In the genomic region with DNA sequence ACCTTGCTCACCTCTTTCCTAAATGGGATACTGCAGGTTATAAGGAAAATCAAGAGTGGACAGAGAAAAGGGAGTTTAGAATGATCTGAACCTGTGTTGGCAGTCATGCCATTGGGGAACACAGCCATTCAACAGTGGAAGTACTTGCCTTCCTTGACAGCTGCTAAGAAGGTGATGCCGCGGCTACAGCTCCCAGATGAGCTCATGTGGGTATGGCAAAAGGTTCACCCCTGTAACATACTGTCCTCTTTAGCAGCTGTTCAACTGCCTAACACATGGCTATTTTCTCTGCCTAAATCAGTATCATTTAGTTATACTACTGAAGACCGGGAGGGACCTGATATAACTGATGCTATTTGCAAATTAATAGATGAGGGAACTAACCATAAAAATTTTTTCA, we compare ENCODE assay signal across 23 cellular contexts.
"Had no signal": no experiment of that assay in that cellular context is flagged by ENCODE, and none has a peak within 500 bp of the region (broad histone marks: within the 10 kb centered on the region; RNA-seq: fewer than 3 reads in every experiment).

No MANE protein-coding gene starts in this region.

- H3K36me3 Mint-ChIP-seq: activated naive CD8-positive, alpha-beta T cell treated with anti-CD3 and anti-CD28 coated beads for 36 hours; T-cell had no signal

- H3K36me3 ChIP-seq: WERI-Rb-1 had no signal

- H3K27ac ChIP-seq: WERI-Rb-1 had no signal

- H3K4me3 ChIP-seq: K562 had no signal

- H3K27ac Mint-ChIP-seq: activated CD4-positive, alpha-beta memory T cell treated with anti-CD3 and anti-CD28 coated beads, Interleukin-2, amount 10 ng/mL, durations not matched to agents 7 days and 5 days; activated CD4-positive, alpha-beta T cell treated with anti-CD3 and anti-CD28 coated beads for 36 hours; activated naive CD4-positive, alpha-beta T cell treated with anti-CD3 and anti-CD28 coated beads for 36 hours; activated naive CD8-positive, alpha-beta T cell treated with anti-CD3 and anti-CD28 coated beads for 36 hours; activated T-helper 17 cell treated with anti-CD3 and anti-CD28 coated beads, Interleukin-2, amount 50 U/mL, for 72 hours; T-cell had no signal

- DNase-seq: activated CD4-positive, alpha-beta memory T cell treated with anti-CD3 and anti-CD28 coated beads, Interleukin-2, amount 10 ng/mL, durations not matched to agents 7 days and 5 days; activated CD4-positive, alpha-beta T cell treated with anti-CD3 and anti-CD28 coated beads for 36 hours; activated CD4-positive, alpha-beta T cell treated with anti-CD3 and anti-CD28 coated beads, Interleukin-2, amount 50 U/mL, for 1 hour; activated gamma-delta T cell; activated naive CD4-positive, alpha-beta T cell treated with anti-CD3 and anti-CD28 coated beads for 36 hours; activated naive CD8-positive, alpha-beta T cell treated with anti-CD3 and anti-CD28 coated beads for 36 hours; activated T-cell treated with anti-CD3 and anti-CD28 coated beads for 4 hours; activated T-cell treated with anti-CD3 and anti-CD28 coated beads, Interleukin-2, amount 50 U/mL, for 48 hours; Karpas-422; NCI-H1105 treated with DMSO at 0.1 percent for 48 hours; NCI-H1436 treated with DMSO at 0.1 percent for 48 hours; NCI-H187; NCI-H2081 treated with DMSO at 0.1 percent for 48 hours; NCI-H446; NCI-H524; PC-3; SHP77; T-cell; T-helper 2 cell; T1000; WERI-Rb-1 had no signal

- H3K4me3 Mint-ChIP-seq: activated CD4-positive, alpha-beta memory T cell treated with anti-CD3 and anti-CD28 coated beads, Interleukin-2, amount 10 ng/mL, durations not matched to agents 7 days and 5 days; activated CD4-positive, alpha-beta T cell treated with anti-CD3 and anti-CD28 coated beads for 36 hours; activated naive CD4-positive, alpha-beta T cell treated with anti-CD3 and anti-CD28 coated beads for 36 hours; activated naive CD8-positive, alpha-beta T cell treated with anti-CD3 and anti-CD28 coated beads for 36 hours had no signal

- H3K9me3 Mint-ChIP-seq: activated CD4-positive, alpha-beta memory T cell treated with anti-CD3 and anti-CD28 coated beads, Interleukin-2, amount 10 ng/mL, durations not matched to agents 7 days and 5 days; activated T-helper 17 cell treated with anti-CD3 and anti-CD28 coated beads, Interleukin-2, amount 50 U/mL, for 72 hours had no signal
